29 cellular contexts compared by ENCODE assay signal in the genomic region with DNA sequence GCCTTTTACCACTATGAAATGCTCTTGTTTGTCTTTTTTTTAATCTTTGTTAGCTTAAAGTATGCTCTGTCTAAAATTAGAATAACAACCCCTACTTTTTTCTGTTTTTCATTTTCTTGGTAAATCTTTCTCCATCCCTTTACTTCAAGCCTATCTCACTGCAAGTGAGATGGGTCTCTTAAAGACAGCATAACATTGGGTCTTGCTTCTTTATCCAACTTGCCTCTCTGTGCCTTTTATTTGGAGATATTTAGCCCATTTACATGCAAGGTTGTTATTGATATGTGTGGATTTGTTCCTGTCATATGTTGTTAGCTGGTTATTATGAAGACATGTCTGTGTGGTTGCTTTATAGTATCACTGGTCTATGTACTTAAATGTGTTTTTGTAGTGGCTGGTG.
"Had no signal": no experiment of that assay in that cellular context is flagged by ENCODE, and none has a peak within 500 bp of the region (broad histone marks: within the 10 kb centered on the region; RNA-seq: fewer than 3 reads in every experiment).

No MANE protein-coding gene starts in this region.

- H3K27me3 Mint-ChIP-seq: type B pancreatic cell had no signal

- H3K27ac Mint-ChIP-seq: stimulated activated effector memory CD8-positive, alpha-beta T cell treated with anti-CD3 and anti-CD28 coated beads, Interleukin-12 subunit alpha, Interleukin-12 subunit beta, amount 100 ng/mL, for 72 hours; stimulated activated memory B cell treated with anti-CD40 and anti-IgM and Interleukin-4, amounts not matched to agents 10 μg/mL and 1 μg/mL and 100 μg/mL, for 72 hours; stimulated activated naive B cell treated with anti-CD40 and anti-IgM and Interleukin-4, amounts not matched to agents 10 μg/mL and 1 μg/mL and 100 μg/mL, for 72 hours; stimulated activated naive CD8-positive, alpha-beta T cell treated with anti-CD3 and anti-CD28 coated beads, Interleukin-15, amount 100 ng/mL, for 72 hours; stimulated activated naive CD8-positive, alpha-beta T cell treated with anti-CD3 and anti-CD28 coated beads, Interleukin-15, Interleukin-2, amounts not matched to agents 100 ng/mL and 50 ng/mL, for 24 hours; type B pancreatic cell had no signal

- ATAC-seq: stimulated activated effector memory CD8-positive, alpha-beta T cell treated with anti-CD3 and anti-CD28 coated beads, Interleukin-12 subunit alpha, Interleukin-12 subunit beta, amount 100 ng/mL, for 72 hours; stimulated activated memory B cell treated with anti-CD40 and anti-IgM and Interleukin-4, amounts not matched to agents 10 μg/mL and 1 μg/mL and 100 μg/mL, for 72 hours; stimulated activated naive B cell treated with anti-CD40 and anti-IgM and Interleukin-4, amounts not matched to agents 10 μg/mL and 1 μg/mL and 100 μg/mL, for 72 hours; stimulated activated naive CD8-positive, alpha-beta T cell treated with anti-CD3 and anti-CD28 coated beads, Interleukin-15, amount 100 ng/mL, for 72 hours; stimulated activated naive CD8-positive, alpha-beta T cell treated with anti-CD3 and anti-CD28 coated beads, Interleukin-15, Interleukin-2, amounts not matched to agents 100 U/mL and 50 U/mL, for 24 hours; upper lobe of right lung had no signal

- H3K36me3 Mint-ChIP-seq: stimulated activated effector memory CD8-positive, alpha-beta T cell treated with anti-CD3 and anti-CD28 coated beads, Interleukin-12 subunit alpha, Interleukin-12 subunit beta, amount 100 ng/mL, for 72 hours; stimulated activated naive B cell treated with anti-CD40 and anti-IgM and Interleukin-4, amounts not matched to agents 10 μg/mL and 1 μg/mL and 100 μg/mL, for 72 hours; type B pancreatic cell had no signal

- H3K4me1 Mint-ChIP-seq: stimulated activated effector memory CD8-positive, alpha-beta T cell treated with anti-CD3 and anti-CD28 coated beads, Interleukin-12 subunit alpha, Interleukin-12 subunit beta, amount 100 ng/mL, for 72 hours; stimulated activated memory B cell treated with anti-CD40 and anti-IgM and Interleukin-4, amounts not matched to agents 10 μg/mL and 1 μg/mL and 100 μg/mL, for 72 hours; stimulated activated naive B cell treated with anti-CD40 and anti-IgM and Interleukin-4, amounts not matched to agents 10 μg/mL and 1 μg/mL and 100 μg/mL, for 72 hours; stimulated activated naive CD8-positive, alpha-beta T cell treated with anti-CD3 and anti-CD28 coated beads, Interleukin-15, amount 100 ng/mL, for 72 hours had no signal

- H3K4me3 Mint-ChIP-seq: stimulated activated effector memory CD8-positive, alpha-beta T cell treated with anti-CD3 and anti-CD28 coated beads, Interleukin-12 subunit alpha, Interleukin-12 subunit beta, amount 100 ng/mL, for 72 hours; stimulated activated memory B cell treated with anti-CD40 and anti-IgM and Interleukin-4, amounts not matched to agents 10 μg/mL and 1 μg/mL and 100 μg/mL, for 72 hours; stimulated activated naive B cell treated with anti-CD40 and anti-IgM and Interleukin-4, amounts not matched to agents 10 μg/mL and 1 μg/mL and 100 μg/mL, for 72 hours; stimulated activated naive CD8-positive, alpha-beta T cell treated with anti-CD3 and anti-CD28 coated beads, Interleukin-15, amount 100 ng/mL, for 72 hours; stimulated activated naive CD8-positive, alpha-beta T cell treated with anti-CD3 and anti-CD28 coated beads, Interleukin-15, Interleukin-2, amounts not matched to agents 100 ng/mL and 50 ng/mL, for 24 hours; type B pancreatic cell had no signal

- H3K9me3 ChIP-seq: stomach, suprapubic skin, testis, thoracic aorta, thyroid gland, tibial artery, tibial nerve, transverse colon, upper lobe of left lung, upper lobe of right lung, uterus, vagina had no signal

- H3K4me3 ChIP-seq: stomach, suprapubic skin, testis, thoracic aorta, thyroid gland, tibial artery, tibial nerve, transverse colon, upper lobe of left lung, upper lobe of right lung, uterus, vagina had no signal

- H3K4me1 ChIP-seq: thyroid gland, upper lobe of left lung, upper lobe of right lung, vagina had no signal

- H3K36me3 ChIP-seq: stomach, suprapubic skin, thoracic aorta, thyroid gland, tibial artery, tibial nerve, transverse colon, upper lobe of left lung, upper lobe of right lung, uterus, vagina had no signal

- DNase-seq: stimulated activated CD4-positive, alpha-beta T cell treated with anti-CD3 and anti-CD28 coated beads, Interleukin-2, amount 100 ng/mL, for 48 hours; stimulated activated CD4-positive, alpha-beta T cell treated with anti-CD3 and anti-CD28 coated beads, Interleukin-4, amount 100 ng/mL, for 1 hour; stimulated activated CD4-positive, alpha-beta T cell treated with anti-CD3 and anti-CD28 coated beads, Interleukin-4, amount 100 ng/mL, for 24 hours; stimulated activated CD4-positive, alpha-beta T cell treated with anti-CD3 and anti-CD28 coated beads, Interleukin-4, amount 100 ng/mL, for 4 hours; stimulated activated CD8-positive, alpha-beta memory T cell treated with anti-CD3 and anti-CD28 coated beads, Interleukin-4, amount 100 ng/mL, for 48 hours; stimulated activated naive B cell treated with anti-CD40 and anti-IgM and Interleukin-4, amounts not matched to agents 10 μg/mL and 1 μg/mL and 100 μg/mL, for 72 hours; stimulated activated naive CD4-positive, alpha-beta T cell; stimulated activated naive CD4-positive, alpha-beta T cell treated with Interleukin-2 at 50 U/mL for 16 hours; stimulated activated naive CD8-positive, alpha-beta T cell treated with anti-CD3 and anti-CD28 coated beads, Interleukin-15, amount 100 ng/mL, for 72 hours; stimulated activated naive CD8-positive, alpha-beta T cell treated with anti-CD3 and anti-CD28 coated beads, Interleukin-15, Interleukin-2, amounts not matched to agents 100 U/mL and 50 U/mL, for 24 hours; stomach; substantia nigra; testis; thyroid gland; tibial artery; transverse colon; trophoblast cell; upper lobe of left lung; upper lobe of right lung; uterus had no signal

- H3K27ac ChIP-seq: stomach, suprapubic skin, testis, thoracic aorta, thyroid gland, tibial artery, tibial nerve, transverse colon, upper lobe of left lung, upper lobe of right lung, uterus, vagina had no signal

- H3K9me3 Mint-ChIP-seq: stimulated activated effector memory CD8-positive, alpha-beta T cell treated with anti-CD3 and anti-CD28 coated beads, Interleukin-12 subunit alpha, Interleukin-12 subunit beta, amount 100 ng/mL, for 72 hours; stimulated activated naive CD8-positive, alpha-beta T cell treated with anti-CD3 and anti-CD28 coated beads, Interleukin-15, amount 100 ng/mL, for 72 hours; stimulated activated naive CD8-positive, alpha-beta T cell treated with anti-CD3 and anti-CD28 coated beads, Interleukin-15, Interleukin-2, amounts not matched to agents 100 ng/mL and 50 ng/mL, for 24 hours had no signal

- FAIRE-seq: urothelium cell line had no signal
